Comparison of ENCODE assay signal across 18 cellular contexts in genomic region chr6:34813028-34813742, GRCh38.
"Had no signal": no experiment of that assay in that cellular context is flagged by ENCODE, and none has a peak within 500 bp of the region (broad histone marks: within the 10 kb centered on the region; RNA-seq: fewer than 3 reads in every experiment).

No MANE protein-coding gene starts in this region.

- H3K27ac ChIP-seq: brain microvascular endothelial cell, esophagus squamous epithelium, foreskin keratinocyte, psoas muscle, spleen had no signal

- H3K36me3 ChIP-seq: brain microvascular endothelial cell, esophagus squamous epithelium, spleen had no signal

- DNase-seq: activated B cell treated with CpG ODN at 0.5 μM for 24 hours; activated CD4-positive, alpha-beta T cell treated with anti-CD3 and anti-CD28 coated beads, Interleukin-2, amount 10 ng/mL, durations not matched to agents 7 days and 5 days; activated T-cell treated with anti-CD3 and anti-CD28 coated beads for 4 hours; amniotic stem cell; brain microvascular endothelial cell; esophagus squamous epithelium; foreskin keratinocyte; left colon; nephron progenitor cell; psoas muscle; spleen; stimulated activated CD4-positive, alpha-beta T cell treated with anti-CD3 and anti-CD28 coated beads, Interleukin-1b, Interleukin-23, amount 100 ng/mL, for 48 hours; T-helper 17 cell had no signal

- H3K4me1 Mint-ChIP-seq: activated T-helper 17 cell treated with anti-CD3 and anti-CD28 coated beads, Interleukin-2, amount 50 U/mL, for 72 hours; nephron progenitor cell had no signal

- H3K9me3 Mint-ChIP-seq: activated B cell treated with CpG ODN at 0.5 μM for 24 hours; activated CD4-positive, alpha-beta T cell treated with anti-CD3 and anti-CD28 coated beads, Interleukin-2, amount 10 ng/mL, durations not matched to agents 7 days and 5 days; activated naive CD4-positive, alpha-beta T cell treated with anti-CD3 and anti-CD28 coated beads, Interleukin-2, amount 50 U/mL, for 24 hours; activated T-helper 17 cell treated with anti-CD3 and anti-CD28 coated beads, Interleukin-2, amount 50 U/mL, for 72 hours; memory B cell; nephron progenitor cell; stimulated activated memory B cell treated with anti-CD40 and anti-IgM and Interleukin-4, amounts not matched to agents 10 μg/mL and 1 μg/mL and 100 μg/mL, for 72 hours; type B pancreatic cell had no signal

- H3K27me3 ChIP-seq: brain microvascular endothelial cell, esophagus squamous epithelium, foreskin keratinocyte, spleen had no signal

- H3K4me1 ChIP-seq: esophagus squamous epithelium had no signal

- H3K4me3 Mint-ChIP-seq: activated B cell treated with CpG ODN at 0.5 μM for 24 hours; activated CD4-positive, alpha-beta T cell treated with anti-CD3 and anti-CD28 coated beads, Interleukin-2, amount 10 ng/mL, durations not matched to agents 7 days and 5 days; activated naive CD4-positive, alpha-beta T cell treated with anti-CD3 and anti-CD28 coated beads, Interleukin-2, amount 50 U/mL, for 24 hours; activated T-helper 17 cell treated with anti-CD3 and anti-CD28 coated beads, Interleukin-2, amount 50 U/mL, for 72 hours; memory B cell; nephron progenitor cell; stimulated activated memory B cell treated with anti-CD40 and anti-IgM and Interleukin-4, amounts not matched to agents 10 μg/mL and 1 μg/mL and 100 μg/mL, for 72 hours; T-helper 17 cell; type B pancreatic cell had no signal

- H3K4me3 ChIP-seq: esophagus squamous epithelium, psoas muscle, spleen had no signal

- H3K9me3 ChIP-seq: esophagus squamous epithelium, psoas muscle, spleen had no signal

- H3K27me3 Mint-ChIP-seq: activated B cell treated with CpG ODN at 0.5 μM for 24 hours; activated CD4-positive, alpha-beta T cell treated with anti-CD3 and anti-CD28 coated beads, Interleukin-2, amount 10 ng/mL, durations not matched to agents 7 days and 5 days; activated naive CD4-positive, alpha-beta T cell treated with anti-CD3 and anti-CD28 coated beads, Interleukin-2, amount 50 U/mL, for 24 hours; activated T-helper 17 cell treated with anti-CD3 and anti-CD28 coated beads, Interleukin-2, amount 50 U/mL, for 72 hours; memory B cell; stimulated activated memory B cell treated with anti-CD40 and anti-IgM and Interleukin-4, amounts not matched to agents 10 μg/mL and 1 μg/mL and 100 μg/mL, for 72 hours; T-helper 17 cell; type B pancreatic cell had no signal

- H3K27ac Mint-ChIP-seq: activated B cell treated with CpG ODN at 0.5 μM for 24 hours; activated CD4-positive, alpha-beta T cell treated with anti-CD3 and anti-CD28 coated beads, Interleukin-2, amount 10 ng/mL, durations not matched to agents 7 days and 5 days; activated naive CD4-positive, alpha-beta T cell treated with anti-CD3 and anti-CD28 coated beads, Interleukin-2, amount 50 U/mL, for 24 hours; activated T-helper 17 cell treated with anti-CD3 and anti-CD28 coated beads, Interleukin-2, amount 50 U/mL, for 72 hours; memory B cell; nephron progenitor cell; stimulated activated memory B cell treated with anti-CD40 and anti-IgM and Interleukin-4, amounts not matched to agents 10 μg/mL and 1 μg/mL and 100 μg/mL, for 72 hours; T-helper 17 cell; type B pancreatic cell had no signal

- H3K36me3 Mint-ChIP-seq: activated naive CD4-positive, alpha-beta T cell treated with anti-CD3 and anti-CD28 coated beads, Interleukin-2, amount 50 U/mL, for 24 hours; memory B cell; stimulated activated memory B cell treated with anti-CD40 and anti-IgM and Interleukin-4, amounts not matched to agents 10 μg/mL and 1 μg/mL and 100 μg/mL, for 72 hours; type B pancreatic cell had no signal
